ENCODE assay signal across 17 cellular contexts in genomic region chr3:179174898-179175297, GRCh38. TPM values are rescaled to one million over a fixed set of nuclear protein-coding genes. Genes with fewer than 3 reads are reported as not detected.
A peak's percentile ranks its signal among the peaks of the same experiment; 100 is the strongest.
DNase-seq lines count a peak whose midpoint lies in the region; ATAC-seq and TF ChIP-seq lines count a peak whose summit lies in the region.
"Had no signal": no experiment of that assay in that cellular context is flagged by ENCODE, and none has a peak within 500 bp of the region (broad histone marks: within the 10 kb centered on the region; RNA-seq: fewer than 3 reads in every experiment).

No MANE protein-coding gene starts in this region.

- H3K9ac ChIP-seq in MM.1S (ENCODE audit: low read length), result no peak overlapping the region

- H3K27me3 ChIP-seq in left ventricle myocardium inferior (ENCODE audit: low read depth) (no peaks in the 10 kb centered on the region), MM.1S (replicated peaks; ENCODE audit: insufficient read depth, low read length) (no peaks in the 10 kb centered on the region), foreskin keratinocyte (no peaks in the 10 kb centered on the region), hepatocyte (no peaks in the 10 kb centered on the region)
- H3K27me3 ChIP-seq: right lobe of liver had no signal

- H3K27ac ChIP-seq in left ventricle myocardium inferior (replicated peaks) (peak overlapping the region; percentile 25), MM.1S (ENCODE audit: low read length) (no peak overlapping the region), foreskin keratinocyte (no peak overlapping the region), hepatocyte (no peak overlapping the region)
- H3K27ac ChIP-seq: epithelial cell of prostate, right lobe of liver had no signal

- peaks cover 42% of the 10 kb centered on the region for H3K4me1 ChIP-seq in left ventricle myocardium inferior
- H3K4me1 ChIP-seq in MM.1S (ENCODE audit: low read length), result peaks cover 16% of the 10 kb centered on the region
- H3K4me1 ChIP-seq in foreskin keratinocyte, result no peaks in the 10 kb centered on the region
- no peaks in the 10 kb centered on the region for H3K4me1 ChIP-seq in hepatocyte (ENCODE audit: insufficient read depth)

- H3K9me2 ChIP-seq in MM.1S (replicated peaks; ENCODE audit: insufficient read depth, low read length) (no peaks in the 10 kb centered on the region), hepatocyte (replicated peaks; ENCODE audit: insufficient read depth) (no peaks in the 10 kb centered on the region)

- WGBS in hepatocyte (ENCODE audit: low lambda C conversion rate, missing lambda C conversion rate), result 78% methylated on average over 1 of the region's 1 CpG

- no peaks in the 10 kb centered on the region for H3K36me3 ChIP-seq in left ventricle myocardium inferior
- no peaks in the 10 kb centered on the region for H3K36me3 ChIP-seq in MM.1S (replicated peaks; ENCODE audit: insufficient read depth, low read length)
- H3K36me3 ChIP-seq in hepatocyte (replicated peaks; ENCODE audit: insufficient read depth, low read depth), result no peaks in the 10 kb centered on the region
- H3K36me3 ChIP-seq: right lobe of liver had no signal

- peaks cover 16% of the 10 kb centered on the region; the same call in 1 of the 2 replicates for H3K79me2 ChIP-seq in MM.1S (ENCODE audit: low read length)
- peaks cover 92% of the 10 kb centered on the region for H3K79me2 ChIP-seq in hepatocyte

- H4K20me1 ChIP-seq in MM.1S (ENCODE audit: insufficient read depth, low read length) (no peaks in the 10 kb centered on the region), hepatocyte (ENCODE audit: insufficient read depth, poor library complexity, severe bottlenecking) (peaks cover 4% of the 10 kb centered on the region)

- no peaks in the 10 kb centered on the region for H3K27me3 Mint-ChIP-seq in natural killer cell (ENCODE audit: low read depth in 2 of 2)
- H3K27me3 Mint-ChIP-seq: activated CD8-positive, alpha-beta T cell treated with anti-CD3 and anti-CD28 coated beads for 36 hours; type B pancreatic cell had no signal

- peak overlapping the region; percentile 6; the same call in 1 of the 2 replicates for H3K4me2 ChIP-seq in MM.1S (ENCODE audit: low read depth, low read length)
- no peak overlapping the region for H3K4me2 ChIP-seq in hepatocyte

- peaks cover 28% of the 10 kb centered on the region for H3K9me3 ChIP-seq in left ventricle myocardium inferior (replicated peaks)
- H3K9me3 ChIP-seq in MM.1S (replicated peaks; ENCODE audit: insufficient read depth, low read length), result no peaks in the 10 kb centered on the region
- H3K9me3 ChIP-seq in hepatocyte (ENCODE audit: low read depth), result no peaks in the 10 kb centered on the region
- H3K9me3 ChIP-seq: right lobe of liver had no signal

- H3K27ac Mint-ChIP-seq in natural killer cell, result peak overlapping the region in 1 of 2 donors; percentile 11
- H3K27ac Mint-ChIP-seq: activated CD8-positive, alpha-beta T cell treated with anti-CD3 and anti-CD28 coated beads for 36 hours; type B pancreatic cell had no signal

- TF ChIP-seq CTCF in left ventricle myocardium inferior (IDR thresholded peaks at IDR 0.05; ENCODE audit: borderline replicate concordance) (no peak), MM.1S (IDR thresholded peaks at IDR 0.05; ENCODE audit: low read length) (no peak), foreskin keratinocyte (conservative IDR thresholded peaks at IDR 0.05) (no peak), hepatocyte (IDR thresholded peaks at IDR 0.05; ENCODE audit: poor library complexity) (no peak), natural killer cell (IDR thresholded peaks at IDR 0.05) (no peak)

- H2AFZ ChIP-seq in MM.1S (ENCODE audit: low read length) (no peak overlapping the region), hepatocyte (no peak overlapping the region)

- no peak overlapping the region for H3K4me3 ChIP-seq in left ventricle myocardium inferior
- H3K4me3 ChIP-seq in MM.1S (ENCODE audit: low read length), result no peak overlapping the region
- no peak overlapping the region for H3K4me3 ChIP-seq in hepatocyte
- H3K4me3 ChIP-seq: right lobe of liver had no signal

- H3K36me3 Mint-ChIP-seq in natural killer cell, result no peaks in the 10 kb centered on the region

- intact Hi-C loops in left ventricle myocardium inferior (cut with micrococcal nuclease) (no loop called here), left ventricle myocardium superior (cut with micrococcal nuclease) (no loop called here), natural killer cell (cut with micrococcal nuclease) (no loop called here)

- H3F3A ChIP-seq in MM.1S (ENCODE audit: insufficient read depth, low read length), result no peaks in the 10 kb centered on the region

- no peak for DNase-seq in left ventricle myocardium inferior
- DNase-seq in left ventricle myocardium superior, result no peak
- peak; percentile 24 for DNase-seq in MM.1S
- DNase-seq in foreskin keratinocyte, result no peak
- no peak for DNase-seq in mucosa of gallbladder (ENCODE audit: low spot score)
- no peak for DNase-seq in DMS153 (lab: John Stamatoyannopoulos, UW)
- DNase-seq in hepatocyte (ENCODE audit: low spot score), result no peak
- no peak for DNase-seq in natural killer cell
- DNase-seq: activated CD8-positive, alpha-beta T cell treated with anti-CD3 and anti-CD28 coated beads for 36 hours; anterior cingulate cortex; head of caudate nucleus; NCI-H2081 treated with DMSO at 0.1 percent for 48 hours; right lobe of liver; stimulated activated CD4-positive, alpha-beta T cell treated with anti-CD3 and anti-CD28 coated beads, Interleukin-4, amount 100 ng/mL, for 24 hours had no signal

- H3K9me3 Mint-ChIP-seq in natural killer cell, result peaks cover 0 to 6% of the 10 kb centered on the region in 2 donors

- H3K4me1 Mint-ChIP-seq in natural killer cell, result peaks cover 30 to 44% of the 10 kb centered on the region in 2 donors

- no peak for ATAC-seq in left ventricle myocardium superior
- peak; percentile 35 for ATAC-seq in foreskin keratinocyte
- ATAC-seq in natural killer cell, result no peak
- ATAC-seq: activated CD8-positive, alpha-beta T cell treated with anti-CD3 and anti-CD28 coated beads for 36 hours; Panc1; right lobe of liver had no signal

- no peak overlapping the region for H3K4me3 Mint-ChIP-seq in natural killer cell
- H3K4me3 Mint-ChIP-seq: activated CD8-positive, alpha-beta T cell treated with anti-CD3 and anti-CD28 coated beads for 36 hours; type B pancreatic cell had no signal

RNA-seq across cellular contexts. Expression of gene PIK3CA, which starts 26.7 kb away (rescaled TPM):
- 19.6 TPM for total RNA-seq in left ventricle myocardium inferior
- total RNA-seq in left ventricle myocardium superior, result 20.9 TPM
- 17.7 and 20.2 TPM in 2 replicates for total RNA-seq in foreskin keratinocyte
- polyA plus RNA-seq in foreskin keratinocyte, result 2.8 and 3.2 TPM in 2 replicates
- total RNA-seq in mucosa of gallbladder, result 20.3 TPM
- total RNA-seq in hepatocyte, result 21.0 and 30.1 TPM in 2 replicates
- 5.9 and 7.9 TPM in 2 replicates for polyA plus RNA-seq in hepatocyte
- total RNA-seq in natural killer cell, result 10 to 100 TPM; 37.1 to 40.9 (median 40.2) TPM
